15 cellular contexts compared by ENCODE assay signal in genomic region chr6:169474362-169474761, GRCh38.
DNase-seq lines count a peak whose midpoint lies in the region; ATAC-seq, FAIRE-seq and TF ChIP-seq lines count a peak whose summit lies in the region.
"Had no signal": no experiment of that assay in that cellular context is flagged by ENCODE, and none has a peak within 500 bp of the region (broad histone marks: within the 10 kb centered on the region; RNA-seq: fewer than 3 reads in every experiment).

No MANE protein-coding gene starts in this region.

- no peak for TF ChIP-seq RAD21 in liver (IDR thresholded peaks at IDR 0.05)

- TF ChIP-seq CTCF in KMS-11 (conservative IDR thresholded peaks at IDR 0.05; ENCODE audit: low read depth, low read length) (no peak), liver (IDR thresholded peaks at IDR 0.05; ENCODE audit: low read depth, low read length, missing input control) (no peak)

- FAIRE-seq in G401.6 (lab: Jason Lieb, UNC) = peak; percentile 67
- FAIRE-seq: H1 had no signal

- peak overlapping the region; percentile 62; the same call in 1 of the 2 replicates for H3K27ac ChIP-seq in KMS-11
- peak overlapping the region; percentile 82 to 84 for H3K27ac ChIP-seq in liver (ENCODE audit: low read depth in 1 of 2, low read length in 2 of 2)
- H3K27ac ChIP-seq: BLaER1 treated with 17β-estradiol and CSF1 and Interleukin-3, amounts not matched to agents 10 nM and 100 nM; HL-60 had no signal

- H4K20me1 ChIP-seq in KMS-11 (ENCODE audit: insufficient read depth) = no peaks in the 10 kb centered on the region
- H4K20me1 ChIP-seq: BLaER1 treated with 17β-estradiol and CSF1 and Interleukin-3, amounts not matched to agents 10 nM and 100 nM had no signal

- intact Hi-C loops in sciatic nerve (cut with DNase I) = no loop called here

- peaks cover 0 to 6% (median 1%) of the 10 kb centered on the region in 4 donors for H3K9me3 ChIP-seq in liver (ENCODE audit: control insufficient read depth in 4 of 4, low read length in 3 of 4)

- peak overlapping the region; percentile 46; the same call in 1 of the 2 replicates for H3K4me2 ChIP-seq in KMS-11

- CTCF ChIA-PET in HEK293T (lab: Yijun Ruan, JAX) = no interaction called here

- no peak overlapping the region for H2AFZ ChIP-seq in KMS-11 (ENCODE audit: low read depth)

- H3K4me3 ChIP-seq in KMS-11 (IDR thresholded peaks at IDR 0.05; ENCODE audit: insufficient read depth, low read depth, low read length) = no peak overlapping the region
- no peak overlapping the region for H3K4me3 ChIP-seq in liver (ENCODE audit: low read depth in 1 of 3, low read length in 3 of 3)
- H3K4me3 ChIP-seq: BLaER1 treated with 17β-estradiol and CSF1 and Interleukin-3, amounts not matched to agents 10 nM and 100 nM; GM12878 had no signal

- no peaks in the 10 kb centered on the region for H3K36me3 ChIP-seq in KMS-11 (ENCODE audit: insufficient read depth)
- no peaks in the 10 kb centered on the region for H3K36me3 ChIP-seq in liver (ENCODE audit: control insufficient read depth in 4 of 4, insufficient read depth in 3 of 4, low read depth in 1 of 4, low read length in 3 of 4)
- H3K36me3 ChIP-seq: BLaER1 treated with 17β-estradiol and CSF1 and Interleukin-3, amounts not matched to agents 10 nM and 100 nM had no signal

- POLR2A ChIA-PET in HEK293T (lab: Yijun Ruan, JAX) = no interaction called here

- H3K79me2 ChIP-seq in KMS-11 (ENCODE audit: insufficient read depth, low read depth) = no peaks in the 10 kb centered on the region

- H3K9ac ChIP-seq in KMS-11 (no peak overlapping the region), liver (ENCODE audit: low read depth in 1 of 2, low read length in 2 of 2) (no peak overlapping the region)
- H3K9ac ChIP-seq: BLaER1 treated with 17β-estradiol and CSF1 and Interleukin-3, amounts not matched to agents 10 nM and 100 nM had no signal

- H3K4me1 ChIP-seq in KMS-11 (ENCODE audit: low read depth, poor library complexity, severe bottlenecking) (peaks cover 41% of the 10 kb centered on the region), liver (ENCODE audit: control insufficient read depth in 4 of 4, insufficient read depth in 4 of 4, low read length in 3 of 4) (peaks cover 2 to 18% (median 6%) of the 10 kb centered on the region in 4 donors)

- WGBS in liver = 94% methylated on average over 1 of the region's 1 CpG

- DNase-seq in OCI-M1 (lab: John Stamatoyannopoulos, UW) (peak; percentile 2), HEK293T (ENCODE audit: extremely low spot score) (no peak), sciatic nerve (ENCODE audit: low spot score) (no peak)
- DNase-seq: Calu3; CD8-positive, alpha-beta T cell; DMS79 treated with DMSO at 0.1 percent for 48 hours; H9; IMR-90 had no signal

- no peak for ATAC-seq in sciatic nerve
- ATAC-seq: CD8-positive, alpha-beta T cell; GM12878 had no signal

- H3K27me3 ChIP-seq in KMS-11 (ENCODE audit: insufficient read depth, low read depth) (no peaks in the 10 kb centered on the region), liver (ENCODE audit: control insufficient read depth in 4 of 4, insufficient read depth in 4 of 4, low read length in 3 of 4) (no peaks in the 10 kb centered on the region)
- H3K27me3 ChIP-seq: BLaER1 treated with 17β-estradiol and CSF1 and Interleukin-3, amounts not matched to agents 10 nM and 100 nM had no signal

TF ChIP-seq in liver, 16 proteins besides CTCF, POLR2A, EP300 and RAD21:
- TF ChIP-seq RXRA (IDR thresholded peaks at IDR 0.05) = no peak
- TF ChIP-seq FOXA2 (IDR thresholded peaks at IDR 0.05) = no peak
- TF ChIP-seq ZBTB33 (IDR thresholded peaks at IDR 0.05) = no peak
- TF ChIP-seq SP1 (IDR thresholded peaks at IDR 0.05) = no peak

TF ChIP-seq in HEK293T, 16 proteins besides CTCF, POLR2A, EP300 and RAD21:
- TF ChIP-seq SP1 (IDR thresholded peaks at IDR 0.05) = no peak
- no peak for TF ChIP-seq PKNOX1 (IDR thresholded peaks at IDR 0.05)
- no peak for TF ChIP-seq BHLHE40 (IDR thresholded peaks at IDR 0.05; ENCODE audit: borderline replicate concordance)
- no peak for TF ChIP-seq NFRKB (IDR thresholded peaks at IDR 0.05)
- no peak for TF ChIP-seq FOXK2 (IDR thresholded peaks at IDR 0.05)
- no peak for TF ChIP-seq TARDBP (IDR thresholded peaks at IDR 0.05)
- no peak for TF ChIP-seq LEF1 (IDR thresholded peaks at IDR 0.05; ENCODE audit: borderline replicate concordance)
- no peak for TF ChIP-seq ARNT (IDR thresholded peaks at IDR 0.05)
